In genomic region chr18:55401638-55402191, GRCh38 we compare ENCODE assay signal across 10 cellular contexts.
DNase-seq lines count a peak whose midpoint lies in the region; ATAC-seq and TF ChIP-seq lines count a peak whose summit lies in the region.
"Had no signal": no experiment of that assay in that cellular context is flagged by ENCODE, and none has a peak within 500 bp of the region (broad histone marks: within the 10 kb centered on the region; RNA-seq: fewer than 3 reads in every experiment).

No MANE protein-coding gene starts in this region.

- H3K14ac ChIP-seq in H9 (ENCODE audit: insufficient read depth, low read length): no peak overlapping the region

- DNase-seq in H9: peak; percentile 69
- DNase-seq in spleen: no peak
- DNase-seq in NCI-H1105 (lab: John Stamatoyannopoulos, UW): no peak
- DNase-seq in inferior parietal cortex (ENCODE audit: extremely low spot score): no peak
- DNase-seq in activated CD4-positive, alpha-beta T cell treated with anti-CD3 and anti-CD28 coated beads, Interleukin-2, amount 50 U/mL, for 4 hours: no peak
- DNase-seq: naive thymus-derived CD8-positive, alpha-beta T cell; NCI-H748 treated with DMSO at 0.1 percent for 48 hours had no signal

- intact Hi-C loops in spleen (cut with DNase I; ENCODE audit: low total_unique reads): no loop called here

- no peak overlapping the region for H2BK5ac ChIP-seq in H9 (ENCODE audit: insufficient read length, low read length)

- H3K27ac ChIP-seq in H9 (ENCODE audit: insufficient read length, low read depth, low read length): peak overlapping the region; percentile 93
- H3K27ac ChIP-seq in cingulate gyrus (ENCODE audit: low read depth, low read length): peak overlapping the region; percentile 97
- H3K27ac ChIP-seq in layer of hippocampus (ENCODE audit: low read depth, low read length): peak overlapping the region; percentile 94
- peak overlapping the region in 7 of 8 donors; percentile 9 to 80 (median 65) for H3K27ac ChIP-seq in spleen

- no peak for ATAC-seq in HG03045 (IDR thresholded peaks at IDR 0.05; ENCODE audit: unreplicated experiment)
- ATAC-seq: naive thymus-derived CD8-positive, alpha-beta T cell had no signal

- no peak overlapping the region for H3K4ac ChIP-seq in H9 (ENCODE audit: low read depth, low read length)

- peaks cover 77 to 83% of the 10 kb centered on the region in 2 experiments for H3K4me1 Mint-ChIP-seq in H9

- H4K5ac ChIP-seq in H9 (ENCODE audit: insufficient read length, low read depth, low read length): no peak overlapping the region

- peak overlapping the region; percentile 9 for H3K4me2 ChIP-seq in H9 (ENCODE audit: insufficient read depth, insufficient read length, low read length)

- H2BK20ac ChIP-seq in H9 (ENCODE audit: low read depth, low read length, poor library complexity, severe bottlenecking): no peak overlapping the region

- no peak overlapping the region for H2BK15ac ChIP-seq in H9 (ENCODE audit: low read depth, low read length)

- H3K23ac ChIP-seq in H9 (ENCODE audit: insufficient read length, low read depth, low read length): no peak overlapping the region

- H4K8ac ChIP-seq in H9 (replicated peaks; ENCODE audit: insufficient read length, low read depth, low read length): no peak overlapping the region

- H4K91ac ChIP-seq in H9 (ENCODE audit: insufficient read length, low read depth, low read length): no peak overlapping the region

- WGBS in H9 (ENCODE audit: extremely low coverage, insufficient read length, low lambda C conversion rate): no CpG with 5 or more reads among the region's 12 CpGs
- WGBS in spleen, 5 donors: 34 to 61% (median 50%) methylated on average over 12 of the region's 12 CpGs

- no peak overlapping the region for H2AFZ ChIP-seq in H9 (ENCODE audit: low read length)

- H3K36me3 ChIP-seq in spleen: no peaks in the 10 kb centered on the region

- H3K4me1 ChIP-seq in H9 (ENCODE audit: insufficient read depth, low read length) (peaks cover 8% of the 10 kb centered on the region), spleen (peaks cover 3 to 48% (median 11%) of the 10 kb centered on the region in 6 donors)

- H3K27ac Mint-ChIP-seq in H9: peak overlapping the region; percentile 74 to 97 (median 91)
- H3K27ac Mint-ChIP-seq: naive thymus-derived CD8-positive, alpha-beta T cell had no signal

- H2BK120ac ChIP-seq in H9 (ENCODE audit: low read depth, low read length, poor library complexity, severe bottlenecking): no peak overlapping the region

- TF ChIP-seq POLR2A in spleen (IDR thresholded peaks at IDR 0.05): no peak

- no peak overlapping the region for H3T11ph ChIP-seq in H9 (ENCODE audit: low read length)

- peaks cover 5% of the 10 kb centered on the region for H3K79me1 ChIP-seq in H9 (ENCODE audit: insufficient read depth, low read depth, low read length, poor library complexity, severe bottlenecking)

- H3K9ac ChIP-seq in H9 (ENCODE audit: extremely low read depth, insufficient read length, low read length): no peak overlapping the region

- TF ChIP-seq CTCF in H9 (conservative IDR thresholded peaks at IDR 0.05) (no peak), spleen (IDR thresholded peaks at IDR 0.05 in 8 of 11, conservative IDR thresholded peaks at IDR 0.05 in 3 of 11) (no peak)

- H3K79me2 ChIP-seq in H9 (ENCODE audit: insufficient read depth, low read length): 0 out of 2 replicates have a peak, but pooled peaks cover 2% of the 10 kb centered on the region

- H3K18ac ChIP-seq in H9 (ENCODE audit: insufficient read length, low read depth, low read length): no peak overlapping the region

- no peaks in the 10 kb centered on the region; the same call in 1 of the 2 replicates for H3K27me3 Mint-ChIP-seq in H9 (ENCODE audit: low read depth)

- H2BK12ac ChIP-seq in H9 (ENCODE audit: insufficient read length, low read depth, low read length): peak overlapping the region; percentile 55

- no peaks in the 10 kb centered on the region for H3K9me3 ChIP-seq in H9 (ENCODE audit: control insufficient read depth, low read depth, low read length)
- H3K9me3 ChIP-seq in spleen: no peaks in the 10 kb centered on the region

- H3K36me3 Mint-ChIP-seq in H9 (ENCODE audit: insufficient read depth in 1 of 3, low read depth in 3 of 3): peaks cover 0 to 4% (median 2%) of the 10 kb centered on the region in 3 experiments; a peak in 2 of 7 replicates
- H3K36me3 Mint-ChIP-seq: naive thymus-derived CD8-positive, alpha-beta T cell had no signal

- H3K23me2 ChIP-seq in H9 (ENCODE audit: insufficient read length, low read depth, low read length, poor library complexity, severe bottlenecking): no peaks in the 10 kb centered on the region

- H3K56ac ChIP-seq in H9 (ENCODE audit: insufficient read length, low read depth, low read length): no peak overlapping the region

- peak overlapping the region; percentile 17 to 21; a peak in 3 of 5 replicates for H3K4me3 Mint-ChIP-seq in H9
- H3K4me3 Mint-ChIP-seq: naive thymus-derived CD8-positive, alpha-beta T cell had no signal

- peak overlapping the region in 7 of 8 donors; percentile 2 to 56 (median 21) for H3K4me3 ChIP-seq in spleen

- no peaks in the 10 kb centered on the region for H3K9me3 Mint-ChIP-seq in H9
- H3K9me3 Mint-ChIP-seq: naive thymus-derived CD8-positive, alpha-beta T cell had no signal

- H3K27me3 ChIP-seq in H9 (ENCODE audit: insufficient read depth, low read length) (no peaks in the 10 kb centered on the region), layer of hippocampus (ENCODE audit: control insufficient read depth, insufficient read depth, low read length) (no peaks in the 10 kb centered on the region), spleen (replicated peaks in 1 of 7) (no peaks in the 10 kb centered on the region)

- no peak overlapping the region for H2AK5ac ChIP-seq in H9 (ENCODE audit: insufficient read length, low read length)

- no peaks in the 10 kb centered on the region for H4K20me1 ChIP-seq in H9 (ENCODE audit: control insufficient read depth, insufficient read depth, insufficient read length)
